In the genomic region with DNA sequence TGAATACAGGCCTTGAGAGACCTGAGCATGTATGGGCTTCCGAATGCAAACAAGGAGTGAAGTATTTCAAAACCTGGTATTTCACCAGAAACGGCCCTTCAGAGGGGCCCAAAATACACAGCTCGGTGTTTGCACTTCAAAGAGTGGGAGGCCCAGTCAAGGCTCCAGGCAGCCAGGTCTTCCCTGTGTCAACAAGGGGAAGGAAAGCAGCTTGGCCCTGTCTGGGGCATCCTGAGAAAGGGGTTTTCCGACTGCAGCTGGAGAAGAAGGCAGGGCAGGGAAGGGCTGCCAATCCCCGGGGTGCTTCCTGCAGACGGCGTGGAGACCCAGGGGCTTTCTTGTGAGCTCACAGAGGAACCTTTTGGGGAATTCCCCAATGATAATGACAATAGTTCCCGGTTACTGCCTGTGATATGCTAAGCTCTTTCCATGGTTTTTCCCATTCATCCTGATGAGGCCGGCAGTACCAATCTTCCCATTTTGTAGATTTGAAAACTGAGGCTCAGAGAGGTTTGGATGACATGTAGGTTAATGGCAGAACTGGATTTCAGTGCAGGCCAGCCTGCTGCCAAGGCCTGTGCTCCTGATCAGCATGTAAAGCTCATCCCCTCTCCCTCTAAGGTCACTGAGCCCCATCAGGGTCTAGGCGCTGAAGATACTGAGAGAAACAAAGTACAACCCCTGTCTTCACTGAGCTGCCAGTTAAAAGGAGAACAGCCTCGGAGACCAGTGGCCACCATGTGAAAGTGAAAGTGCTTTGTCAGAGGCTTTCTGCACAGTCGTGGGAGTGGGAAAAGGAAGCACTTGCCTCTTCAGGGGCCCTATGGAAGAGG, we compare ENCODE assay signal across 1 cellular context.
A peak's percentile ranks its signal among the peaks of the same experiment; 100 is the strongest.
TF ChIP-seq lines count a peak whose summit lies in the region.

No MANE protein-coding gene starts in this region.

TF ChIP-seq in GM12878, 131 proteins besides CTCF, POLR2A, EP300 and RAD21 (continued from another document):
- TF ChIP-seq, protein P1, sequence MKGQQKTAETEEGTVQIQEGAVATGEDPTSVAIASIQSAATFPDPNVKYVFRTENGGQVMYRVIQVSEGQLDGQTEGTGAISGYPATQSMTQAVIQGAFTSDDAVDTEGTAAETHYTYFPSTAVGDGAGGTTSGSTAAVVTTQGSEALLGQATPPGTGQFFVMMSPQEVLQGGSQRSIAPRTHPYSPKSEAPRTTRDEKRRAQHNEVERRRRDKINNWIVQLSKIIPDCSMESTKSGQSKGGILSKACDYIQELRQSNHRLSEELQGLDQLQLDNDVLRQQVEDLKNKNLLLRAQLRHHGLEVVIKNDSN (IDR thresholded peaks at IDR 0.05; ENCODE audit: borderline replicate concordance, extremely low read length, insufficient read depth, low read depth, low read length) = no peak
- TF ChIP-seq BACH1 (IDR thresholded peaks at IDR 0.05; ENCODE audit: borderline replicate concordance) = no peak
- TF ChIP-seq POU2F2 (IDR thresholded peaks at IDR 0.05; ENCODE audit: borderline replicate concordance, low read depth, low read length) = no peak
- no peak for TF ChIP-seq ESRRA (IDR thresholded peaks at IDR 0.05; ENCODE audit: low read length)
- no peak for TF ChIP-seq CBFB (IDR thresholded peaks at IDR 0.05; ENCODE audit: low read depth)
- no peak for TF ChIP-seq ZZZ3 (IDR thresholded peaks at IDR 0.05; ENCODE audit: control insufficient read depth, insufficient read length, low read depth)
- no peak for TF ChIP-seq NRF1 (conservative IDR thresholded peaks at IDR 0.05; ENCODE audit: low read depth, low read length)
- no peak for TF ChIP-seq CEBPB (IDR thresholded peaks at IDR 0.05; ENCODE audit: borderline replicate concordance in 1 of 2, low read depth in 2 of 2, low read length in 2 of 2)
- TF ChIP-seq, protein P2, sequence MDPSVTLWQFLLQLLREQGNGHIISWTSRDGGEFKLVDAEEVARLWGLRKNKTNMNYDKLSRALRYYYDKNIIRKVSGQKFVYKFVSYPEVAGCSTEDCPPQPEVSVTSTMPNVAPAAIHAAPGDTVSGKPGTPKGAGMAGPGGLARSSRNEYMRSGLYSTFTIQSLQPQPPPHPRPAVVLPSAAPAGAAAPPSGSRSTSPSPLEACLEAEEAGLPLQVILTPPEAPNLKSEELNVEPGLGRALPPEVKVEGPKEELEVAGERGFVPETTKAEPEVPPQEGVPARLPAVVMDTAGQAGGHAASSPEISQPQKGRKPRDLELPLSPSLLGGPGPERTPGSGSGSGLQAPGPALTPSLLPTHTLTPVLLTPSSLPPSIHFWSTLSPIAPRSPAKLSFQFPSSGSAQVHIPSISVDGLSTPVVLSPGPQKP (IDR thresholded peaks at IDR 0.05; ENCODE audit: low read depth, low read length) = no peak
- TF ChIP-seq SMARCA5 (IDR thresholded peaks at IDR 0.05) = peak; percentile 67; the same call in 1 of the 2 replicates
- TF ChIP-seq IRF4 (IDR thresholded peaks at IDR 0.05; ENCODE audit: low read depth, low read length) = 0 out of 2 replicates have a peak, but pooled peaks have one; percentile 13
- TF ChIP-seq SP1 (IDR thresholded peaks at IDR 0.05; ENCODE audit: low read depth, low read length) = no peak
- no peak for TF ChIP-seq PML (IDR thresholded peaks at IDR 0.05; ENCODE audit: low read length)
